Comparison of ENCODE assay signal across 8 cellular contexts in genomic region chr11:73217810-73218105, GRCh38. TPM values are rescaled to one million over a fixed set of nuclear protein-coding genes. Genes with fewer than 3 reads are reported as not detected.
A peak's percentile ranks its signal among the peaks of the same experiment; 100 is the strongest.
DNase-seq lines count a peak whose midpoint lies in the region; ATAC-seq and TF ChIP-seq lines count a peak whose summit lies in the region.

No MANE protein-coding gene starts in this region.

- no peak overlapping the region for H3K27ac Mint-ChIP-seq in activated T-cell treated with anti-CD3 and anti-CD28 coated beads, Interleukin-2, amount 50 U/mL, for 72 hours
- peak overlapping the region; percentile 88 for H3K27ac Mint-ChIP-seq in type B pancreatic cell

- H3K27me3 Mint-ChIP-seq in activated T-cell treated with anti-CD3 and anti-CD28 coated beads, Interleukin-2, amount 50 U/mL, for 72 hours (ENCODE audit: low read depth) = peaks cover 30% of the 10 kb centered on the region
- H3K27me3 Mint-ChIP-seq in type B pancreatic cell = peaks cover 38% of the 10 kb centered on the region

- H3K27ac ChIP-seq in effector memory CD4-positive, alpha-beta T cell (ENCODE audit: insufficient read depth, low read length, poor library complexity, severe bottlenecking) = no peak overlapping the region

- H3K4me3 Mint-ChIP-seq in activated T-cell treated with anti-CD3 and anti-CD28 coated beads, Interleukin-2, amount 50 U/mL, for 72 hours = peak overlapping the region; percentile 65 to 75
- peak overlapping the region; percentile 88 for H3K4me3 Mint-ChIP-seq in type B pancreatic cell

- H3K27me3 ChIP-seq in effector memory CD4-positive, alpha-beta T cell (replicated peaks; ENCODE audit: control insufficient read depth, insufficient read depth, low read length, poor library complexity, severe bottlenecking) = peaks cover 9% of the 10 kb centered on the region
- peaks cover 4% of the 10 kb centered on the region for H3K27me3 ChIP-seq in mononuclear cell (ENCODE audit: insufficient read depth, low read length)

- DNase-seq in activated T-cell treated with anti-CD3 and anti-CD28 coated beads, Interleukin-2, amount 50 U/mL, for 72 hours = no peak
- no peak for DNase-seq in activated T-cell treated with anti-CD3 and anti-CD28 coated beads, Interleukin-2, amount 50 U/mL, for 48 hours
- DNase-seq in effector memory CD4-positive, alpha-beta T cell = no peak
- DNase-seq in type B pancreatic cell (ENCODE audit: extremely low spot score, unreplicated experiment) = no peak
- no peak for DNase-seq in stimulated activated CD4-positive, alpha-beta T cell treated with anti-CD3 and anti-CD28 coated beads, Interleukin-4, amount 100 ng/mL, for 4 hours
- no peak for DNase-seq in 8988T
- no peak for DNase-seq in HT-29 (ENCODE audit: low spot score)

- no peaks in the 10 kb centered on the region for H3K36me3 ChIP-seq in effector memory CD4-positive, alpha-beta T cell (ENCODE audit: control insufficient read depth, insufficient read depth, low read length)

- no peak for ATAC-seq in activated T-cell treated with anti-CD3 and anti-CD28 coated beads, Interleukin-2, amount 50 U/mL, for 72 hours (replicated peaks in 1 of 2)

- H3K9me3 Mint-ChIP-seq in activated T-cell treated with anti-CD3 and anti-CD28 coated beads, Interleukin-2, amount 50 U/mL, for 72 hours = no peaks in the 10 kb centered on the region
- H3K9me3 Mint-ChIP-seq in type B pancreatic cell = no peaks in the 10 kb centered on the region

- H3K9me3 ChIP-seq in effector memory CD4-positive, alpha-beta T cell (ENCODE audit: control insufficient read depth, low read length) = no peaks in the 10 kb centered on the region
- H3K9me3 ChIP-seq in mononuclear cell (ENCODE audit: low read depth, low read length) = no peaks in the 10 kb centered on the region

- peak overlapping the region; percentile 41 for H3K4me3 ChIP-seq in effector memory CD4-positive, alpha-beta T cell (ENCODE audit: insufficient read depth, low read depth, low read length, poor library complexity, severe bottlenecking)
- H3K4me3 ChIP-seq in mononuclear cell (ENCODE audit: low read length) = peak overlapping the region; percentile 48

- no peaks in the 10 kb centered on the region for H3K36me3 Mint-ChIP-seq in activated T-cell treated with anti-CD3 and anti-CD28 coated beads, Interleukin-2, amount 50 U/mL, for 72 hours (ENCODE audit: insufficient read depth in 2 of 2)
- no peaks in the 10 kb centered on the region for H3K36me3 Mint-ChIP-seq in type B pancreatic cell

- no peak for TF ChIP-seq CTCF in type B pancreatic cell (conservative IDR thresholded peaks at IDR 0.05)

- H3K4me1 ChIP-seq in effector memory CD4-positive, alpha-beta T cell (ENCODE audit: control insufficient read depth, insufficient read depth, low read length, poor library complexity, severe bottlenecking) = no peaks in the 10 kb centered on the region
- H3K4me1 ChIP-seq in mononuclear cell (ENCODE audit: insufficient read depth, low read length) = peaks cover 84% of the 10 kb centered on the region

- H3K4me1 Mint-ChIP-seq in activated T-cell treated with anti-CD3 and anti-CD28 coated beads, Interleukin-2, amount 50 U/mL, for 72 hours (ENCODE audit: low read depth) = no peaks in the 10 kb centered on the region
- peaks cover 25% of the 10 kb centered on the region for H3K4me1 Mint-ChIP-seq in type B pancreatic cell (ENCODE audit: unreplicated experiment)

RNA-seq across cellular contexts. Expression of gene P2RY2, which starts 0.3 kb away (rescaled TPM):
- total RNA-seq in activated T-cell treated with anti-CD3 and anti-CD28 coated beads, Interleukin-2, amount 50 U/mL, for 72 hours = not detected
- total RNA-seq in mononuclear cell (2.4 TPM), type B pancreatic cell (ENCODE audit: low replicate concordance) (12.1 and 25.3 TPM in 2 replicates)
- 36.4 and 39.5 TPM in 2 replicates for total RNA-seq in HT-29 (2014; rRNA removed; shearing (Covaris generic))

RNA-seq across cellular contexts. Expression of gene P2RY6, which starts 54.4 kb away (rescaled TPM):
- total RNA-seq in activated T-cell treated with anti-CD3 and anti-CD28 coated beads, Interleukin-2, amount 50 U/mL, for 72 hours = not detected
- total RNA-seq in mononuclear cell (0.42 TPM), type B pancreatic cell (ENCODE audit: low replicate concordance) (3.0 and 14.8 TPM in 2 replicates)
- total RNA-seq in HT-29 (2014; rRNA removed; shearing (Covaris generic)) = not detected in 2 replicates
